Comparison of ENCODE assay signal across 8 cellular contexts in the genomic region with DNA sequence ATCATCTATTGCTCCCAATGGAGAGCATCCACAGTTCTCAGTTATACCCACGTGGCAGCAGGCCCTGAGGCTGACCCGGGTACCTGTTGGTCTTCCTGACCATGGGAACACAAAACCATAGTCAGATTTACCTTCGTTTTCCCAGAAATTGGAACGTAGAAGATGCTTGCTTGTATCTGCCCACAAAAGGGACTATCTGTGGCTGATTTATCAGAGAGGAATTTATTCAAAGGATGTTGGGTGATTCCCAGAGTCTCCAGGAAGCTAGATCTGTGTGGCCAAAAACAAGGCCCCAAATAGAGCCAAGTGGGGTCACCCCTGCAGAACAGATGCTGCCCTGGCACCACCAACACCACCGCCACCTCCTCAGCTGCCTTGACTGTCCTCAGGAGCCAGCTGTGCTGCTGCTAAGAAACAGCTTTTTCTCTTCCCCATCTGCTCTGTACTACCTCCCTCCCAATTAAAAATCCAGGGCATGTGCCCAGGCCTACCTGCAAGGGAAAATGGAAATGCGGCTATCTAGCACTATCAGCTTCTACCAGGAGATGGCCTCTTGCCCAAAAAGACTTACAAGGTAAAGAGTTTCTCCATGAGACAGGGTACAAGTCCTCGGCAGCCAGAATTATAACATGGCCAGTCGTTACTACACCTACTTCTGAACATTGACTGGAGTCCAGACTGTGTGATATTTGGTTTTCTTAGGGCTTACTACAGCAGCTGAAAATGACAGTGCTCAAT.
DNase-seq lines count a peak whose midpoint lies in the region; ATAC-seq, FAIRE-seq and TF ChIP-seq lines count a peak whose summit lies in the region.

No MANE protein-coding gene starts in this region.

- no peak for ATAC-seq in HG03196 (IDR thresholded peaks at IDR 0.05; ENCODE audit: unreplicated experiment)
- no peak for ATAC-seq in GM21786 (IDR thresholded peaks at IDR 0.05; ENCODE audit: unreplicated experiment)

- no peaks in the 10 kb centered on the region for H3K27me3 ChIP-seq in bronchial epithelial cell (ENCODE audit: control insufficient read depth, insufficient read depth, low read length)
- H3K27me3 ChIP-seq in skeletal muscle satellite cell (ENCODE audit: control insufficient read depth, insufficient read depth, low read length): no peaks in the 10 kb centered on the region

- no peaks in the 10 kb centered on the region for H3K9me3 ChIP-seq in skeletal muscle satellite cell (replicated peaks; ENCODE audit: low read length)

- TF ChIP-seq CTCF in bronchial epithelial cell (IDR thresholded peaks at IDR 0.05; ENCODE audit: insufficient read depth, low read length, severe bottlenecking): peak; percentile 58

- H3K4me3 ChIP-seq in bronchial epithelial cell (ENCODE audit: low read depth, low read length) (no peak overlapping the region), skeletal muscle satellite cell (ENCODE audit: low read length) (no peak overlapping the region)

- DNase-seq in NCI-H748 (lab: John Stamatoyannopoulos, UW; ENCODE audit: unreplicated experiment): peak; percentile 52
- DNase-seq in NCI-H748 treated with DMSO at 0.1 percent for 48 hours (lab: John Stamatoyannopoulos, UW): no peak
- peak; percentile 17 for DNase-seq in NCI-H1694 (lab: John Stamatoyannopoulos, UW)
- DNase-seq in bronchial epithelial cell (ENCODE audit: low read depth): peak; percentile 59
- DNase-seq in NCI-H128 (lab: John Stamatoyannopoulos, UW; ENCODE audit: unreplicated experiment): no peak

- H3K4me1 ChIP-seq in skeletal muscle satellite cell (ENCODE audit: control insufficient read depth, insufficient read depth, low read length): peaks cover 14% of the 10 kb centered on the region

- H3K9ac ChIP-seq in skeletal muscle satellite cell (ENCODE audit: low read depth, low read length): no peak overlapping the region

- no peaks in the 10 kb centered on the region for H3K36me3 ChIP-seq in bronchial epithelial cell (ENCODE audit: control insufficient read depth, insufficient read depth, low read length)
- H3K36me3 ChIP-seq in skeletal muscle satellite cell (ENCODE audit: insufficient read depth, low read length): no peaks in the 10 kb centered on the region

- H3K4me2 ChIP-seq in skeletal muscle satellite cell (ENCODE audit: low read length): peak overlapping the region; percentile 21

- no peak for FAIRE-seq in bronchial epithelial cell (lab: Jason Lieb, UNC)

Comparison
In these comparisons a context has a peak if more than half of its experiments do, and no peak if none do; other contexts are left out.
1. DNase-seq: peak in NCI-H748 (single experiment), NCI-H1694 (single experiment) and bronchial epithelial cell (single experiment); none in NCI-H748 treated with DMSO at 0.1 percent for 48 hours (single experiment) and NCI-H128 (single experiment).